In the genomic region with DNA sequence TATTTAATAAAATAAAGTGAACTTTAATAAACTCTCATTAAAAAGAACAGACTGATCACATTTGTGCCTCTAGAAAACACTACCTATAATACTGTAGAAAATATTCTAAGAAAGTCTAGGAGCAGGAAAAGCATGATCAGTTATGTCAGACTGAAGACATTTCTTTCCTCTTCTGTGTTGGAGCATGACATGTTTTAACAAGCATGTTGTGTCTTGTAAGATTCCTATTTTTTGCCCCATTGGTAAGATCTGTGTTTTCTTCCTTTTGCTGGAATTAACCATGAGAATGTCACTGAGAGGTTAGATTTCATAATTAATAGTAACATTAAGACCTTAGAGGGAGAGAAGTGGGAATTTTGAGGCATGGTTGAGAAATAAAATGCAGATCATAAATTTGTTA, we compare ENCODE assay signal across 11 cellular contexts. TPM values are rescaled to one million over a fixed set of nuclear protein-coding genes. Genes with fewer than 3 reads are reported as not detected.
"Had no signal": no experiment of that assay in that cellular context is flagged by ENCODE, and none has a peak within 500 bp of the region (broad histone marks: within the 10 kb centered on the region; RNA-seq: fewer than 3 reads in every experiment).

No MANE protein-coding gene starts in this region.

- H3K27me3 ChIP-seq: cardiac muscle cell, hepatocyte, tibial artery had no signal

- H3K9me3 ChIP-seq: tibial artery had no signal

- H3K27ac ChIP-seq: cardiac muscle cell, tibial artery, WERI-Rb-1 had no signal

- H3K27ac Mint-ChIP-seq: activated naive CD8-positive, alpha-beta T cell had no signal

- H2AFZ ChIP-seq: hepatocyte had no signal

- H3K4me3 Mint-ChIP-seq: activated naive CD8-positive, alpha-beta T cell had no signal

- H3K4me2 ChIP-seq: hepatocyte had no signal

- H3K36me3 Mint-ChIP-seq: activated naive CD8-positive, alpha-beta T cell had no signal

- H3K36me3 ChIP-seq: cardiac muscle cell, tibial artery, WERI-Rb-1 had no signal

- FAIRE-seq: colon had no signal

- H3K4me3 ChIP-seq: cardiac muscle cell, hepatocyte, skin epidermis, tibial artery had no signal

- DNase-seq: activated CD8-positive, alpha-beta memory T cell treated with anti-CD3 and anti-CD28 coated beads for 24 hours; activated effector memory CD4-positive, alpha-beta T cell treated with Interleukin-2 at 50 U/mL for 16 hours; retina; T-helper 1 cell; tibial artery; WERI-Rb-1 had no signal

RNA-seq across cellular contexts. Expression of gene LAMA3, which starts 27.7 kb away (rescaled TPM):
- polyA plus RNA-seq: cardiac muscle cell had no signal
